In the genomic region with DNA sequence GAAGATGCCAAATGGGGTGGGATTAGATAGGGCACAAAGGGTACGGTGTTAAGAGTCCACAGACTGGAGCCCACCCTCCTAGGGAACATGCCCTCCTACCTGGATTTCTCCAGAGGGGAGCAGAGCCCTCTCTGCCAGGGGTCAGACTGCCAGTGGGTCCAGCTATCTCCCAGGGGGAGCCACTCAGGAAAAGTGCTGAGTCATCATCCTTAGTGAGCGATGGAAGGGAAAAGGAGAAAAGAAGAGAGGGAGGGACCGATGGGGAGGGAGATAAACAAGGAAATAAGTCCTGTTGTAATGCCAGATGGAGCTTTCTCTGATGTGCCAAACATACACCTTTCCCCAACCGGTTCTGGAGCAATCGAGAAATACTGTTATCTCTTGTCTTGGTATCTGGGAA, we compare ENCODE assay signal across 2 cellular contexts.
TF ChIP-seq lines count a peak whose summit lies in the region.

No MANE protein-coding gene starts in this region.

TF ChIP-seq in HepG2, 621 proteins besides CTCF, POLR2A, EP300 and RAD21 (continues in another document):
- TF ChIP-seq ETV6 (CRISPR knock-in tag; conservative IDR thresholded peaks at IDR 0.05) (no peak), ZFP62 (CRISPR knock-in tag; IDR thresholded peaks at IDR 0.05) (no peak), HIVEP1 (CRISPR knock-in tag; IDR thresholded peaks at IDR 0.05) (no peak), GABPB1 (CRISPR knock-in tag; IDR thresholded peaks at IDR 0.05) (no peak), NFE2L2 (IDR thresholded peaks at IDR 0.05; ENCODE audit: low read length) (peak; percentile 78), SPEN (CRISPR knock-in tag; IDR thresholded peaks at IDR 0.05; ENCODE audit: low read depth) (no peak), AKNA (CRISPR knock-in tag; IDR thresholded peaks at IDR 0.05; ENCODE audit: borderline replicate concordance) (no peak), MAFF (IDR thresholded peaks at IDR 0.05; ENCODE audit: low read depth, low read length) (peak; percentile 98), ZNF605 (CRISPR knock-in tag; IDR thresholded peaks at IDR 0.05) (no peak), ZNF598 (CRISPR knock-in tag; IDR thresholded peaks at IDR 0.05; ENCODE audit: borderline replicate concordance) (no peak), MEIS2 (CRISPR knock-in tag; IDR thresholded peaks at IDR 0.05) (no peak), ZBTB43 (CRISPR knock-in tag; conservative IDR thresholded peaks at IDR 0.05) (no peak), AKAP8 (CRISPR knock-in tag; IDR thresholded peaks at IDR 0.05) (no peak), ZNF354B (CRISPR knock-in tag; IDR thresholded peaks at IDR 0.05) (no peak), HDAC6 (IDR thresholded peaks at IDR 0.05; ENCODE audit: low read depth, low read length) (no peak), PAWR (CRISPR knock-in tag; IDR thresholded peaks at IDR 0.05; ENCODE audit: borderline replicate concordance) (no peak), ZNF441 (CRISPR knock-in tag; IDR thresholded peaks at IDR 0.05; ENCODE audit: borderline replicate concordance) (no peak), MAFK (conservative IDR thresholded peaks at IDR 0.05 in 1 of 2, IDR thresholded peaks at IDR 0.05 in 1 of 2; ENCODE audit: low read length in 2 of 2) (peak; percentile 98 to 99), REXO4 (CRISPR knock-in tag; IDR thresholded peaks at IDR 0.05; ENCODE audit: borderline replicate concordance) (no peak), SP140L (CRISPR knock-in tag; IDR thresholded peaks at IDR 0.05; ENCODE audit: borderline replicate concordance) (no peak), RBM22 (optimal IDR thresholded peaks at IDR 0.05; ENCODE audit: low read length) (no peak), ZNF431 (CRISPR knock-in tag; IDR thresholded peaks at IDR 0.05; ENCODE audit: borderline replicate concordance, low read depth) (no peak)
- TF ChIP-seq, protein P1, sequence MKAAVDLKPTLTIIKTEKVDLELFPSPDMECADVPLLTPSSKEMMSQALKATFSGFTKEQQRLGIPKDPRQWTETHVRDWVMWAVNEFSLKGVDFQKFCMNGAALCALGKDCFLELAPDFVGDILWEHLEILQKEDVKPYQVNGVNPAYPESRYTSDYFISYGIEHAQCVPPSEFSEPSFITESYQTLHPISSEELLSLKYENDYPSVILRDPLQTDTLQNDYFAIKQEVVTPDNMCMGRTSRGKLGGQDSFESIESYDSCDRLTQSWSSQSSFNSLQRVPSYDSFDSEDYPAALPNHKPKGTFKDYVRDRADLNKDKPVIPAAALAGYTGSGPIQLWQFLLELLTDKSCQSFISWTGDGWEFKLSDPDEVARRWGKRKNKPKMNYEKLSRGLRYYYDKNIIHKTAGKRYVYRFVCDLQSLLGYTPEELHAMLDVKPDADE (CRISPR knock-in tag; IDR thresholded peaks at IDR 0.05) = no peak

TF ChIP-seq in H1, 55 proteins besides CTCF, POLR2A, EP300 and RAD21:
- TF ChIP-seq RFX5 (IDR thresholded peaks at IDR 0.05; ENCODE audit: borderline replicate concordance, low read depth, low read length) (no peak), SP4 (IDR thresholded peaks at IDR 0.05; ENCODE audit: low read length) (no peak), SIRT6 (IDR thresholded peaks at IDR 0.05; ENCODE audit: low read length) (no peak), SP2 (IDR thresholded peaks at IDR 0.05; ENCODE audit: low read length) (no peak), SAP30 (IDR thresholded peaks at IDR 0.05; ENCODE audit: insufficient read depth, insufficient replicate concordance, low read length) (no peak), HDAC2 (IDR thresholded peaks at IDR 0.05; ENCODE audit: borderline replicate concordance in 1 of 2, low read depth in 2 of 2, low read length in 2 of 2) (no peak), ATF3 (IDR thresholded peaks at IDR 0.05; ENCODE audit: insufficient read depth, low read depth, low read length) (no peak), CREB1 (IDR thresholded peaks at IDR 0.05) (no peak), GABPA (IDR thresholded peaks at IDR 0.05; ENCODE audit: borderline replicate concordance, insufficient read depth, low read length) (no peak), MAFK (IDR thresholded peaks at IDR 0.05; ENCODE audit: low read depth, low read length) (peak; percentile 95), CTBP2 (IDR thresholded peaks at IDR 0.05; ENCODE audit: borderline replicate concordance, insufficient read depth, insufficient read length, low read length) (no peak), CBX5 (IDR thresholded peaks at IDR 0.05; ENCODE audit: low read depth, low read length) (no peak), ZNF274 (IDR thresholded peaks at IDR 0.05; ENCODE audit: borderline replicate concordance, extremely low read depth, low read length) (no peak), CHD1 (IDR thresholded peaks at IDR 0.05; ENCODE audit: low read depth, low read length) (no peak), BACH1 (IDR thresholded peaks at IDR 0.05; ENCODE audit: low read length) (peak; percentile 52), POLR2AphosphoS5 (IDR thresholded peaks at IDR 0.05; ENCODE audit: low read depth, low read length) (no peak), SP1 (IDR thresholded peaks at IDR 0.05; ENCODE audit: low read depth, low read length) (no peak)
